Comparison of ENCODE assay signal across 29 cellular contexts in genomic region chr7:118114175-118114574, GRCh38.
"Had no signal": no experiment of that assay in that cellular context is flagged by ENCODE, and none has a peak within 500 bp of the region (broad histone marks: within the 10 kb centered on the region; RNA-seq: fewer than 3 reads in every experiment).

No MANE protein-coding gene starts in this region.

- H3K4me3 ChIP-seq: stomach, suprapubic skin, testis, thoracic aorta, thyroid gland, tibial artery, tibial nerve, transverse colon, upper lobe of left lung, upper lobe of right lung, uterus, vagina had no signal

- H3K36me3 ChIP-seq: stomach, suprapubic skin, thoracic aorta, thyroid gland, tibial artery, tibial nerve, transverse colon, upper lobe of left lung, upper lobe of right lung, uterus, vagina had no signal

- H3K27me3 ChIP-seq: stomach, suprapubic skin, testis, thyroid gland, tibial artery, tibial nerve, transverse colon, upper lobe of left lung, upper lobe of right lung, uterus, vagina had no signal

- ATAC-seq: stimulated activated effector memory CD8-positive, alpha-beta T cell treated with anti-CD3 and anti-CD28 coated beads, Interleukin-12 subunit alpha, Interleukin-12 subunit beta, amount 100 ng/mL, for 72 hours; stimulated activated memory B cell treated with anti-CD40 and anti-IgM and Interleukin-4, amounts not matched to agents 10 μg/mL and 1 μg/mL and 100 μg/mL, for 72 hours; stimulated activated naive B cell treated with anti-CD40 and anti-IgM and Interleukin-4, amounts not matched to agents 10 μg/mL and 1 μg/mL and 100 μg/mL, for 72 hours; stimulated activated naive CD8-positive, alpha-beta T cell treated with anti-CD3 and anti-CD28 coated beads, Interleukin-15, amount 100 ng/mL, for 72 hours; stimulated activated naive CD8-positive, alpha-beta T cell treated with anti-CD3 and anti-CD28 coated beads, Interleukin-15, Interleukin-2, amounts not matched to agents 100 U/mL and 50 U/mL, for 24 hours; upper lobe of right lung had no signal

- DNase-seq: stimulated activated CD4-positive, alpha-beta T cell treated with anti-CD3 and anti-CD28 coated beads, Interleukin-2, amount 100 ng/mL, for 48 hours; stimulated activated CD4-positive, alpha-beta T cell treated with anti-CD3 and anti-CD28 coated beads, Interleukin-4, amount 100 ng/mL, for 1 hour; stimulated activated CD4-positive, alpha-beta T cell treated with anti-CD3 and anti-CD28 coated beads, Interleukin-4, amount 100 ng/mL, for 24 hours; stimulated activated CD4-positive, alpha-beta T cell treated with anti-CD3 and anti-CD28 coated beads, Interleukin-4, amount 100 ng/mL, for 4 hours; stimulated activated CD8-positive, alpha-beta memory T cell treated with anti-CD3 and anti-CD28 coated beads, Interleukin-4, amount 100 ng/mL, for 48 hours; stimulated activated naive B cell treated with anti-CD40 and anti-IgM and Interleukin-4, amounts not matched to agents 10 μg/mL and 1 μg/mL and 100 μg/mL, for 72 hours; stimulated activated naive CD4-positive, alpha-beta T cell; stimulated activated naive CD4-positive, alpha-beta T cell treated with Interleukin-2 at 50 U/mL for 16 hours; stimulated activated naive CD8-positive, alpha-beta T cell treated with anti-CD3 and anti-CD28 coated beads, Interleukin-15, amount 100 ng/mL, for 72 hours; stimulated activated naive CD8-positive, alpha-beta T cell treated with anti-CD3 and anti-CD28 coated beads, Interleukin-15, Interleukin-2, amounts not matched to agents 100 U/mL and 50 U/mL, for 24 hours; stomach; substantia nigra; testis; thyroid gland; tibial artery; transverse colon; trophoblast cell; upper lobe of left lung; upper lobe of right lung; uterus had no signal

- H3K4me1 ChIP-seq: stomach, suprapubic skin, testis, thyroid gland, tibial artery, transverse colon, upper lobe of left lung, upper lobe of right lung, uterus, vagina had no signal

- H3K4me3 Mint-ChIP-seq: stimulated activated effector memory CD8-positive, alpha-beta T cell treated with anti-CD3 and anti-CD28 coated beads, Interleukin-12 subunit alpha, Interleukin-12 subunit beta, amount 100 ng/mL, for 72 hours; stimulated activated memory B cell treated with anti-CD40 and anti-IgM and Interleukin-4, amounts not matched to agents 10 μg/mL and 1 μg/mL and 100 μg/mL, for 72 hours; stimulated activated naive B cell treated with anti-CD40 and anti-IgM and Interleukin-4, amounts not matched to agents 10 μg/mL and 1 μg/mL and 100 μg/mL, for 72 hours; stimulated activated naive CD8-positive, alpha-beta T cell treated with anti-CD3 and anti-CD28 coated beads, Interleukin-15, amount 100 ng/mL, for 72 hours; stimulated activated naive CD8-positive, alpha-beta T cell treated with anti-CD3 and anti-CD28 coated beads, Interleukin-15, Interleukin-2, amounts not matched to agents 100 ng/mL and 50 ng/mL, for 24 hours; type B pancreatic cell had no signal

- H3K9me3 ChIP-seq: suprapubic skin, testis, thoracic aorta, thyroid gland, tibial artery, transverse colon, upper lobe of right lung, uterus, vagina had no signal

- H3K27ac Mint-ChIP-seq: stimulated activated effector memory CD8-positive, alpha-beta T cell treated with anti-CD3 and anti-CD28 coated beads, Interleukin-12 subunit alpha, Interleukin-12 subunit beta, amount 100 ng/mL, for 72 hours; stimulated activated memory B cell treated with anti-CD40 and anti-IgM and Interleukin-4, amounts not matched to agents 10 μg/mL and 1 μg/mL and 100 μg/mL, for 72 hours; stimulated activated naive B cell treated with anti-CD40 and anti-IgM and Interleukin-4, amounts not matched to agents 10 μg/mL and 1 μg/mL and 100 μg/mL, for 72 hours; stimulated activated naive CD8-positive, alpha-beta T cell treated with anti-CD3 and anti-CD28 coated beads, Interleukin-15, Interleukin-2, amounts not matched to agents 100 ng/mL and 50 ng/mL, for 24 hours; type B pancreatic cell had no signal

- H3K27me3 Mint-ChIP-seq: type B pancreatic cell had no signal

- H3K27ac ChIP-seq: stomach, suprapubic skin, testis, thoracic aorta, thyroid gland, tibial artery, tibial nerve, transverse colon, upper lobe of left lung, upper lobe of right lung, uterus, vagina had no signal

- H3K4me1 Mint-ChIP-seq: stimulated activated effector memory CD8-positive, alpha-beta T cell treated with anti-CD3 and anti-CD28 coated beads, Interleukin-12 subunit alpha, Interleukin-12 subunit beta, amount 100 ng/mL, for 72 hours; stimulated activated memory B cell treated with anti-CD40 and anti-IgM and Interleukin-4, amounts not matched to agents 10 μg/mL and 1 μg/mL and 100 μg/mL, for 72 hours; stimulated activated naive B cell treated with anti-CD40 and anti-IgM and Interleukin-4, amounts not matched to agents 10 μg/mL and 1 μg/mL and 100 μg/mL, for 72 hours; stimulated activated naive CD8-positive, alpha-beta T cell treated with anti-CD3 and anti-CD28 coated beads, Interleukin-15, amount 100 ng/mL, for 72 hours had no signal

- H3K36me3 Mint-ChIP-seq: stimulated activated effector memory CD8-positive, alpha-beta T cell treated with anti-CD3 and anti-CD28 coated beads, Interleukin-12 subunit alpha, Interleukin-12 subunit beta, amount 100 ng/mL, for 72 hours; stimulated activated memory B cell treated with anti-CD40 and anti-IgM and Interleukin-4, amounts not matched to agents 10 μg/mL and 1 μg/mL and 100 μg/mL, for 72 hours; stimulated activated naive B cell treated with anti-CD40 and anti-IgM and Interleukin-4, amounts not matched to agents 10 μg/mL and 1 μg/mL and 100 μg/mL, for 72 hours; type B pancreatic cell had no signal

- FAIRE-seq: urothelium cell line had no signal
